In the genomic region with DNA sequence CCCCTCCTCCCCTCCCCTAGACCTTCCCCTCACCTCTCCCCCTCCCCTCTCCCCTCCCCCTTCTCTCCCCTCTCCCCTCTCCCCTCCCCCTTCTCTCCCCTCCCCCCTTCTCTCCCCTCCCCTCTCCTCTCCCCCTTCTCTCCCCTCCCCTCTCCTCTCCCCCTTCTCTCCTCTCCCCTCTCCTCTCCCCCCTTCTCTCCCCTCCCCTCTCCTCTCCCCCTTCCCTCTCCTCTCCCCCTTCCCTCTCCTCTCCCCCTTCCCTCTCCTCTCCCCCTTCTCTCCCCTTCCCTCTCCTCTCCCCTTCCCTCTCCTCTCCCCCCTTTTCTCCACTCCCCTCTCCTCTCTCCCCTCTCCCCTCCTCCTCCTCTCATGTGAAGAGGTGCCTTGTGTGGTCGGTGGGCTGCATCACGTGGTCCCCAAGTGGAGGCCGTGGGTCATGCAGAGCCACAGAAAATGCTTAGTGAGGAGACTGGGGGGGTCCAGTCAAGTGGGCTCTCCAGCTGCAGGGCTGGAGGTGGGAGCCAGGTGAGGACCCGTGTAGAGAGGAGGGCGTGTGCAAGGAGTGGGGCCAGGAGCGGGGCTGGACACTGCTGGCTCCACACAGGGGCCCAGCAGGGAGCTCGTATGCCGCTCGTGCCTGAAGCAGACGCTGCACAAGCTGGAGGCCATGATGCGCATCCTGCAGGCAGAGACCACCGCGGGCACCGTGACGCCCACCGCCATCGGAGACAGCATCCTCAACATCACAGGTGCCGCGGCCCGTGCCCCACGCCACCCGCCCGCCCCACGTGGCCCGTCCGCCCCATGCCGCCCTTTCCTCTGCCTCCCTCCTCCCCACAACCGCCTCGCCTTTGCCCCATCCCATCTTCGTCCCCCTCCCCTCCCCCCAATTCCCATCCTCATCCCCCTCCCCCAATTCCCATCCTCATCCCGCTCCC, we compare ENCODE assay signal across 8 cellular contexts. TPM values are rescaled to one million over a fixed set of nuclear protein-coding genes. Genes with fewer than 3 reads are reported as not detected.
A peak's percentile ranks its signal among the peaks of the same experiment; 100 is the strongest.
DNase-seq lines count a peak whose midpoint lies in the region; ATAC-seq, FAIRE-seq and TF ChIP-seq lines count a peak whose summit lies in the region.
"Not testable (repeated sequence)": the region's sequence is repeated elsewhere in the genome, so short reads cannot be mapped to it uniquely, and the experiment has no call there.

No MANE protein-coding gene starts in this region.

- H3K27me3 ChIP-seq in GM23338 (ENCODE audit: insufficient read depth); endodermal cell (ENCODE audit: control insufficient read depth, insufficient read depth, low read length, poor library complexity, severe bottlenecking); right cardiac atrium (ENCODE audit: control insufficient read depth, insufficient read depth): not testable (repeated sequence)

- intact Hi-C loops in right cardiac atrium (cut with DNase I); natural killer cell (cut with micrococcal nuclease): not testable (repeated sequence)

- DNase-seq in AG08396 (ENCODE audit: low spot score) = peak; percentile 16
- peak; percentile 53 for DNase-seq in GM23338 (ENCODE audit: low spot score)
- peak; percentile 1 for DNase-seq in RCC 7860 (ENCODE audit: low spot score)
- DNase-seq in activated naive CD4-positive, alpha-beta T cell treated with anti-CD3 and anti-CD28 coated beads, Interleukin-2, amount 10 ng/mL, durations not matched to agents 7 days and 5 days = peak; percentile 21
- DNase-seq in endodermal cell = peak; percentile 66
- DNase-seq in right cardiac atrium = peak; percentile 14 to 60 (median 46)
- not testable (repeated sequence) for DNase-seq in natural killer cell; stimulated activated naive B cell treated with anti-CD40 and anti-IgM and Interleukin-4, amounts not matched to agents 10 μg/mL and 1 μg/mL and 100 μg/mL, for 72 hours

- FAIRE-seq in RCC 7860 (lab: Jason Lieb, UNC) = not testable (repeated sequence)

- H2AFZ ChIP-seq in GM23338 = not testable (repeated sequence)

- H3K4me3 Mint-ChIP-seq in GM23338; activated naive CD4-positive, alpha-beta T cell treated with anti-CD3 and anti-CD28 coated beads, Interleukin-2, amount 10 ng/mL, durations not matched to agents 7 days and 5 days; endodermal cell; natural killer cell; stimulated activated naive B cell treated with anti-CD40 and anti-IgM and Interleukin-4, amounts not matched to agents 10 μg/mL and 1 μg/mL and 100 μg/mL, for 72 hours: not testable (repeated sequence)

- ATAC-seq in GM23338 (peak; percentile 53), right cardiac atrium (peak; percentile 86 to 95), natural killer cell (peak in 2 of 3 donors; percentile 26 to 48)
- ATAC-seq in stimulated activated naive B cell treated with anti-CD40 and anti-IgM and Interleukin-4, amounts not matched to agents 10 μg/mL and 1 μg/mL and 100 μg/mL, for 72 hours (replicated peaks) = peak; percentile 25 to 29

- TF ChIP-seq CTCF in GM23338 (conservative IDR thresholded peaks at IDR 0.05; ENCODE audit: low read depth in 2 of 2); endodermal cell (conservative IDR thresholded peaks at IDR 0.05); natural killer cell (IDR thresholded peaks at IDR 0.05): not testable (repeated sequence)

- H3K36me3 Mint-ChIP-seq in GM23338 (ENCODE audit: low read depth); activated naive CD4-positive, alpha-beta T cell treated with anti-CD3 and anti-CD28 coated beads, Interleukin-2, amount 10 ng/mL, durations not matched to agents 7 days and 5 days; endodermal cell (ENCODE audit: low read depth); natural killer cell; stimulated activated naive B cell treated with anti-CD40 and anti-IgM and Interleukin-4, amounts not matched to agents 10 μg/mL and 1 μg/mL and 100 μg/mL, for 72 hours: not testable (repeated sequence)

- not testable (repeated sequence) for H3K4me1 ChIP-seq in GM23338 (ENCODE audit: insufficient read depth); endodermal cell (ENCODE audit: control insufficient read depth, insufficient read depth, low read length); right cardiac atrium (ENCODE audit: control insufficient read depth, insufficient read depth, low read length)

- H3K9me3 ChIP-seq in endodermal cell (ENCODE audit: control insufficient read depth, low read length); right cardiac atrium (ENCODE audit: control insufficient read depth, low read length): not testable (repeated sequence)

- not testable (repeated sequence) for H3K9ac ChIP-seq in endodermal cell (ENCODE audit: extremely low read depth, low read length, poor library complexity, severe bottlenecking)

- CTCF ChIA-PET in activated naive CD4-positive, alpha-beta T cell treated with anti-CD3 and anti-CD28 coated beads, Interleukin-2, amount 10 ng/mL, durations not matched to agents 7 days and 5 days (lab: Charles Lee) = not testable (repeated sequence)

- H3K9me2 ChIP-seq in GM23338 (ENCODE audit: insufficient read depth) = not testable (repeated sequence)

- not testable (repeated sequence) for H4K20me1 ChIP-seq in GM23338 (replicated peaks; ENCODE audit: insufficient read depth)

- H3K4me3 ChIP-seq in GM23338; endodermal cell (ENCODE audit: low read length); right cardiac atrium (ENCODE audit: low read length): not testable (repeated sequence)

- not testable (repeated sequence) for H3K4me2 ChIP-seq in GM23338

- not testable (repeated sequence) for H3K27me3 Mint-ChIP-seq in GM23338 (ENCODE audit: insufficient read depth, low read depth, poor library complexity); activated naive CD4-positive, alpha-beta T cell treated with anti-CD3 and anti-CD28 coated beads, Interleukin-2, amount 10 ng/mL, durations not matched to agents 7 days and 5 days; endodermal cell (ENCODE audit: insufficient read depth); natural killer cell (ENCODE audit: low read depth in 2 of 2); stimulated activated naive B cell treated with anti-CD40 and anti-IgM and Interleukin-4, amounts not matched to agents 10 μg/mL and 1 μg/mL and 100 μg/mL, for 72 hours

- 58 to 80% methylated on average over 3 to 4 of the region's 31 CpGs for WGBS in endodermal cell (ENCODE audit: insufficient coverage in 1 of 2, insufficient read length in 1 of 2), 2 experiments
- 70% methylated on average over 6 of the region's 31 CpGs for WGBS in right cardiac atrium

- H3K9me3 Mint-ChIP-seq in GM23338; activated naive CD4-positive, alpha-beta T cell treated with anti-CD3 and anti-CD28 coated beads, Interleukin-2, amount 10 ng/mL, durations not matched to agents 7 days and 5 days; endodermal cell; natural killer cell; stimulated activated naive B cell treated with anti-CD40 and anti-IgM and Interleukin-4, amounts not matched to agents 10 μg/mL and 1 μg/mL and 100 μg/mL, for 72 hours: not testable (repeated sequence)

- not testable (repeated sequence) for H3K27ac ChIP-seq in GM23338 (ENCODE audit: low read depth); endodermal cell (ENCODE audit: low read depth, low read length); right cardiac atrium (ENCODE audit: low read length)

- not testable (repeated sequence) for H3F3A ChIP-seq in GM23338 (replicated peaks; ENCODE audit: low read depth)

- H3K4me1 Mint-ChIP-seq in GM23338; activated naive CD4-positive, alpha-beta T cell treated with anti-CD3 and anti-CD28 coated beads, Interleukin-2, amount 10 ng/mL, durations not matched to agents 7 days and 5 days; endodermal cell; natural killer cell; stimulated activated naive B cell treated with anti-CD40 and anti-IgM and Interleukin-4, amounts not matched to agents 10 μg/mL and 1 μg/mL and 100 μg/mL, for 72 hours: not testable (repeated sequence)

- H3K36me3 ChIP-seq in GM23338 (ENCODE audit: insufficient read depth); endodermal cell (ENCODE audit: control insufficient read depth, insufficient read depth, low read length): not testable (repeated sequence)

- not testable (repeated sequence) for H3K27ac Mint-ChIP-seq in GM23338, endodermal cell
- H3K27ac Mint-ChIP-seq in activated naive CD4-positive, alpha-beta T cell treated with anti-CD3 and anti-CD28 coated beads, Interleukin-2, amount 10 ng/mL, durations not matched to agents 7 days and 5 days = peak overlapping the region; percentile 55
- H3K27ac Mint-ChIP-seq in natural killer cell = peak overlapping the region in 1 of 2 donors; percentile 44
- peak overlapping the region; percentile 26 for H3K27ac Mint-ChIP-seq in stimulated activated naive B cell treated with anti-CD40 and anti-IgM and Interleukin-4, amounts not matched to agents 10 μg/mL and 1 μg/mL and 100 μg/mL, for 72 hours

- H3K79me2 ChIP-seq in GM23338 (replicated peaks; ENCODE audit: insufficient read depth) = not testable (repeated sequence)

RNA-seq across cellular contexts. Expression of gene NPIPA1, which starts 9.2 kb away (rescaled TPM):
- 61.4 and 77.4 TPM in 2 replicates for total RNA-seq in GM23338 (2014; rRNA removed; shearing (Covaris generic))
- 53.2 and 54.4 TPM in 2 replicates for polyA plus RNA-seq in GM23338 (2016; fragmentation: Nextera tagmentation; extraction: Ambion mirVana)
- 100 to 1,000 TPM; 177 to 183 TPM for total RNA-seq in endodermal cell
- polyA plus RNA-seq in endodermal cell (2013, experiment 1 of 2) = 97.9 TPM
- 92.2 TPM for polyA plus RNA-seq in endodermal cell (2013, experiment 2 of 2)
- 10 to 100 TPM; 40.7 to 76.6 (median 57.9) TPM for total RNA-seq in right cardiac atrium
- 61.6 TPM for polyA plus RNA-seq in right cardiac atrium
- total RNA-seq in natural killer cell = 100 to 1,000 TPM; 123 to 136 (median 124) TPM

RNA-seq across cellular contexts. Expression of gene PDXDC1, which starts 46.8 kb away (rescaled TPM):
- 86.1 and 91.6 TPM in 2 replicates for total RNA-seq in GM23338 (2014; rRNA removed; shearing (Covaris generic))
- polyA plus RNA-seq in GM23338 (2016; fragmentation: Nextera tagmentation; extraction: Ambion mirVana) (39.0 and 40.0 TPM in 2 replicates), right cardiac atrium (31.5 TPM)
- total RNA-seq in endodermal cell (100 to 1,000 TPM; 163 to 202 TPM), right cardiac atrium (100 to 1,000 TPM in 1 of 4 donors, 10 to 100 TPM in 3; 87.1 to 106 (median 88.5) TPM), natural killer cell (10 to 100 TPM; 72.7 to 88.2 (median 75.1) TPM)
- 52.4 TPM for polyA plus RNA-seq in endodermal cell (2013, experiment 1 of 2)
- polyA plus RNA-seq in endodermal cell (2013, experiment 2 of 2) = 44.1 TPM

Comparison
In these comparisons a context has a peak if more than half of its experiments do, and no peak if none do; other contexts are left out.
1. ATAC-seq: peak in every context shown above with its lines; median percentile 90 in right cardiac atrium; 53 in GM23338; 37 in natural killer cell; 27 in stimulated activated naive B cell treated with anti-CD40 and anti-IgM and Interleukin-4, amounts not matched to agents 10 μg/mL and 1 μg/mL and 100 μg/mL, for 72 hours.